In genomic region chr22:12388824-12389800, GRCh38 we compare ENCODE assay signal across 7 cellular contexts.
DNase-seq lines count a peak whose midpoint lies in the region; ATAC-seq and TF ChIP-seq lines count a peak whose summit lies in the region.
"Not testable (repeated sequence)": the region's sequence is repeated elsewhere in the genome, so short reads cannot be mapped to it uniquely, and the experiment has no call there.

No MANE protein-coding gene starts in this region.

- not testable (repeated sequence) for H3K4me1 Mint-ChIP-seq in chondrocyte (ENCODE audit: low read depth)

- H3K27ac ChIP-seq in RWPE2 (ENCODE audit: poor library complexity, severe bottlenecking); upper lobe of right lung: not testable (repeated sequence)

- intact Hi-C loops in cardiac septum (cut with DNase I); mucosa of descending colon (cut with DNase I, micrococcal nuclease); sciatic nerve (cut with DNase I); upper lobe of right lung (cut with DNase I): not testable (repeated sequence)

- H3K4me3 Mint-ChIP-seq in chondrocyte (ENCODE audit: unreplicated experiment) = not testable (repeated sequence)

- H3K4me1 ChIP-seq in RWPE2 (ENCODE audit: insufficient read depth, poor library complexity, severe bottlenecking); mucosa of descending colon (ENCODE audit: low read depth); upper lobe of right lung: not testable (repeated sequence)

- peak; percentile 16 for DNase-seq in RWPE2 (ENCODE audit: low spot score)
- peak; percentile 84 for DNase-seq in chondrocyte (ENCODE audit: low spot score)
- DNase-seq in cardiac septum (ENCODE audit: low spot score) = peak; percentile 68
- peak; percentile 33 for DNase-seq in left lobe of liver (ENCODE audit: low spot score)
- peak in 2 of 3 donors; percentile 5 to 25 for DNase-seq in mucosa of descending colon
- DNase-seq in sciatic nerve (ENCODE audit: low spot score) = peak; percentile 27
- DNase-seq in upper lobe of right lung = peak; percentile 40

- not testable (repeated sequence) for TF ChIP-seq CTCF in RWPE2 (IDR thresholded peaks at IDR 0.05; ENCODE audit: poor library complexity, severe bottlenecking); chondrocyte (IDR thresholded peaks at IDR 0.05); mucosa of descending colon (IDR thresholded peaks at IDR 0.05); upper lobe of right lung (IDR thresholded peaks at IDR 0.05)

- H3K27me3 Mint-ChIP-seq in chondrocyte (ENCODE audit: low read depth) = not testable (repeated sequence)

- not testable (repeated sequence) for H3K36me3 ChIP-seq in RWPE2 (ENCODE audit: low read depth); mucosa of descending colon (ENCODE audit: low read depth); upper lobe of right lung

- not testable (repeated sequence) for ATAC-seq in RWPE2 (ENCODE audit: low read depth); left lobe of liver; mucosa of descending colon; sciatic nerve; upper lobe of right lung

- not testable (repeated sequence) for H3K27ac Mint-ChIP-seq in chondrocyte (ENCODE audit: unreplicated experiment)

- peaks cover 72% of the 10 kb centered on the region for H3K9me3 Mint-ChIP-seq in chondrocyte (ENCODE audit: low read depth)

- H3K36me3 Mint-ChIP-seq in chondrocyte (ENCODE audit: low read depth) = peaks cover 13% of the 10 kb centered on the region

- not testable (repeated sequence) for H3K27me3 ChIP-seq in RWPE2 (ENCODE audit: insufficient read depth, poor library complexity, severe bottlenecking); upper lobe of right lung

- H3K4me3 ChIP-seq in RWPE2 (ENCODE audit: severe bottlenecking); mucosa of descending colon; upper lobe of right lung: not testable (repeated sequence)

- H3K9me3 ChIP-seq in RWPE2 (ENCODE audit: severe bottlenecking) = not testable (repeated sequence)
- peaks cover 66% of the 10 kb centered on the region for H3K9me3 ChIP-seq in mucosa of descending colon
- H3K9me3 ChIP-seq in upper lobe of right lung = peaks cover 25% of the 10 kb centered on the region

Comparison
In these comparisons a context has a peak if more than half of its experiments do, and no peak if none do; other contexts are left out.
1. DNase-seq: peak in every context shown above with its lines; median percentile 84 in chondrocyte; 68 in cardiac septum; 40 in upper lobe of right lung; 33 in left lobe of liver; 27 in sciatic nerve; 16 in RWPE2; 15 in mucosa of descending colon.